Comparison of ENCODE assay signal across 8 cellular contexts in the genomic region with DNA sequence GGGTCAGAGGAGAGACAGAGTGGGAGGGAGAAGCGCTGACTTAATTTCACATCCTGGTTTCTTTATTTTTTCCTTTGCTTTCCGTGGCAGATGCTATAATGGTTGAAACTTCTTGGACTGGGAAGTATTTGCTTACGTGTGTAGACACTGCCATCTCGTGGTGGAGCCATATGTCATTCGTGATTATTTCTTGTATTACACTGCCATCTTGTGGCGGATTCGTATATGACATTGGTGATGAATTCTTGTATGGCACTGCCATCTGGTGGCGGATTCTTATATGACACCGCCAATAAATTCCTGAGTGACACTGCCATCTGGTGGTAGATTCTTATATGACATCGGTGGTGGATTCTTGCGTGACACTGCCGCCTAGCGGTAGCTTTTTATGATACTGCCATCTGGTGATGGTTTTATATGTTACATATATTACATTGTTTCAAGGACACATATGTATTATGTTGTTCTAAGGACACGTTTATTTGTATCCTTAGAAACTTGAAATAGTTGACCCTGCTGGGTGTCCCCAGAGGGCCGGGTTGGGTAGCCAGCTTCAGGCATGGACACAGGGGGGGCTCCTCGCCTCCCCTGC. TPM values are rescaled to one million over a fixed set of nuclear protein-coding genes. Genes with fewer than 3 reads are reported as not detected.
DNase-seq lines count a peak whose midpoint lies in the region; ATAC-seq and TF ChIP-seq lines count a peak whose summit lies in the region.

No MANE protein-coding gene starts in this region.

- ATAC-seq in CD8-positive, alpha-beta T cell: peak; percentile 72
- ATAC-seq in GM21423 (IDR thresholded peaks at IDR 0.05; ENCODE audit: unreplicated experiment): peak; percentile 48

- WGBS in thyroid gland, 2 donors: 14 to 17% methylated on average over 16 of the region's 16 CpGs

- no peaks in the 10 kb centered on the region for H3K27me3 Mint-ChIP-seq in CD8-positive, alpha-beta T cell (ENCODE audit: low read depth)
- H3K27me3 Mint-ChIP-seq in activated T-helper 2 cell treated with anti-CD3 and anti-CD28 coated beads, Interferon-gamma antibody, Interleukin-2, Interleukin-4, amounts not matched to agents 10 μg/mL and 5 μg/mL and 100 μg/mL, durations not matched to agents 14 hours and 24 hours and 36 hours (ENCODE audit: low read depth): no peaks in the 10 kb centered on the region

- no peaks in the 10 kb centered on the region for H3K4me1 ChIP-seq in CD8-positive, alpha-beta T cell (ENCODE audit: insufficient read depth, low read length)
- no peaks in the 10 kb centered on the region for H3K4me1 ChIP-seq in thyroid gland

- no peaks in the 10 kb centered on the region for H3K9me3 Mint-ChIP-seq in CD8-positive, alpha-beta T cell
- H3K9me3 Mint-ChIP-seq in activated T-helper 2 cell treated with anti-CD3 and anti-CD28 coated beads, Interferon-gamma antibody, Interleukin-2, Interleukin-4, amounts not matched to agents 10 μg/mL and 5 μg/mL and 100 μg/mL, durations not matched to agents 14 hours and 24 hours and 36 hours: no peaks in the 10 kb centered on the region

- intact Hi-C loops in CD8-positive, alpha-beta T cell (cut with DNase I, micrococcal nuclease): loop anchor here (1.0 to 10.0 kb wide), 10 partner anchors 21 to 1635 kb away; partner anchors contain the start of gene MSL3 (in 1 of the 2)
- intact Hi-C loops in activated T-helper 2 cell treated with anti-CD3 and anti-CD28 coated beads, Interferon-gamma antibody, Interleukin-2, Interleukin-4, amounts not matched to agents 10 μg/mL and 5 μg/mL and 100 μg/mL, durations not matched to agents 14 hours and 24 hours and 36 hours (cut with micrococcal nuclease): loop anchor here (1.0 to 5.0 kb wide), 5 partner anchors 21 to 245 kb away; no protein-coding TSS in a partner anchor
- intact Hi-C loops in thyroid gland (cut with DNase I): loop anchor here (5.0 kb wide), 1 partner anchor 122 kb away; no protein-coding TSS in a partner anchor

- peaks cover 25% of the 10 kb centered on the region for H3K4me1 Mint-ChIP-seq in CD8-positive, alpha-beta T cell (ENCODE audit: low read depth)
- H3K4me1 Mint-ChIP-seq in activated T-helper 2 cell treated with anti-CD3 and anti-CD28 coated beads, Interferon-gamma antibody, Interleukin-2, Interleukin-4, amounts not matched to agents 10 μg/mL and 5 μg/mL and 100 μg/mL, durations not matched to agents 14 hours and 24 hours and 36 hours (ENCODE audit: low read depth): peaks cover 13% of the 10 kb centered on the region

- peak; percentile 99 for TF ChIP-seq CTCF in CD8-positive, alpha-beta T cell (IDR thresholded peaks at IDR 0.05)
- peak; percentile 89 to 100 (median 100) for TF ChIP-seq CTCF in thyroid gland (IDR thresholded peaks at IDR 0.05)

- TF ChIP-seq POLR2A in thyroid gland (IDR thresholded peaks at IDR 0.05): no peak

- no peaks in the 10 kb centered on the region for H3K9me3 ChIP-seq in CD8-positive, alpha-beta T cell (ENCODE audit: low read length)
- no peaks in the 10 kb centered on the region for H3K9me3 ChIP-seq in thyroid gland

- peak overlapping the region; percentile 34 for H3K27ac Mint-ChIP-seq in CD8-positive, alpha-beta T cell
- H3K27ac Mint-ChIP-seq in activated T-helper 2 cell treated with anti-CD3 and anti-CD28 coated beads, Interferon-gamma antibody, Interleukin-2, Interleukin-4, amounts not matched to agents 10 μg/mL and 5 μg/mL and 100 μg/mL, durations not matched to agents 14 hours and 24 hours and 36 hours: peak overlapping the region; percentile 6

- CTCF ChIA-PET in CD8-positive, alpha-beta T cell (lab: Charles Lee): interaction anchor here (0.7 to 6.7 kb wide), 46 partner anchors 9 to 1373 kb away, joined by 3 to 89 read pairs (median 6); no protein-coding TSS in a partner anchor

- no peak overlapping the region for H3K27ac ChIP-seq in CD8-positive, alpha-beta T cell (ENCODE audit: low read depth, low read length)
- H3K27ac ChIP-seq in thyroid gland: no peak overlapping the region

- peaks cover 39% of the 10 kb centered on the region for H3K36me3 Mint-ChIP-seq in CD8-positive, alpha-beta T cell
- peaks cover 36% of the 10 kb centered on the region for H3K36me3 Mint-ChIP-seq in activated T-helper 2 cell treated with anti-CD3 and anti-CD28 coated beads, Interferon-gamma antibody, Interleukin-2, Interleukin-4, amounts not matched to agents 10 μg/mL and 5 μg/mL and 100 μg/mL, durations not matched to agents 14 hours and 24 hours and 36 hours (ENCODE audit: low read depth)

- POLR2A ChIA-PET in CD8-positive, alpha-beta T cell (lab: Charles Lee): interaction anchor here (1.6 kb wide), 1 partner anchor 9 kb away, joined by 5 read pairs; no protein-coding TSS in a partner anchor

- no peaks in the 10 kb centered on the region for H3K27me3 ChIP-seq in CD8-positive, alpha-beta T cell (ENCODE audit: insufficient read depth, low read length)
- no peaks in the 10 kb centered on the region for H3K27me3 ChIP-seq in thyroid gland

- DNase-seq in CD8-positive, alpha-beta T cell: peak; percentile 43 to 90 (median 66)
- DNase-seq in LHCN-M2 (ENCODE audit: low read depth): peak; percentile 65
- DNase-seq in RPMI7951 (ENCODE audit: low read depth): peak; percentile 70
- DNase-seq in activated T-helper 2 cell treated with anti-CD3 and anti-CD28 coated beads, Interferon-gamma antibody, Interleukin-2, Interleukin-4, amounts not matched to agents 10 μg/mL and 5 μg/mL and 100 μg/mL, durations not matched to agents 14 hours and 24 hours and 36 hours (ENCODE audit: low spot score): peak; percentile 48
- peak; percentile 86 for DNase-seq in fibroblast of the conjunctiva (ENCODE audit: low read depth)
- DNase-seq in nucleus accumbens (lab: John Stamatoyannopoulos, UW): peak in 51 of 56 donors; percentile 8 to 88 (median 55)
- peak; percentile 58 to 60 for DNase-seq in thyroid gland

- H3K4me3 Mint-ChIP-seq in CD8-positive, alpha-beta T cell: no peak overlapping the region
- no peak overlapping the region for H3K4me3 Mint-ChIP-seq in activated T-helper 2 cell treated with anti-CD3 and anti-CD28 coated beads, Interferon-gamma antibody, Interleukin-2, Interleukin-4, amounts not matched to agents 10 μg/mL and 5 μg/mL and 100 μg/mL, durations not matched to agents 14 hours and 24 hours and 36 hours (ENCODE audit: low read depth)

- H3K36me3 ChIP-seq in CD8-positive, alpha-beta T cell (ENCODE audit: insufficient read depth, low read length): no peaks in the 10 kb centered on the region
- H3K36me3 ChIP-seq in thyroid gland: no peaks in the 10 kb centered on the region

- H3K4me3 ChIP-seq in CD8-positive, alpha-beta T cell (ENCODE audit: low read depth, low read length): no peak overlapping the region
- H3K4me3 ChIP-seq in thyroid gland (replicated peaks in 1 of 3): no peak overlapping the region

RNA-seq across cellular contexts. Expression of gene CLCN4, which starts 37.3 kb away (rescaled TPM):
- total RNA-seq in CD8-positive, alpha-beta T cell: under 1 TPM in 1 of 2 experiments, not detected in 1; 0.08 TPM
- 2.4 and 3.6 TPM in 2 replicates for total RNA-seq in LHCN-M2 (2014; rRNA removed)
- 1.5 TPM for polyA plus RNA-seq in LHCN-M2 (2012)
- total RNA-seq in RPMI7951 (2014; rRNA removed; shearing (Covaris generic)): 0.78 and 1.2 TPM in 2 replicates
- 0.14 and 0.16 TPM in 2 replicates for total RNA-seq in activated T-helper 2 cell treated with anti-CD3 and anti-CD28 coated beads, Interferon-gamma antibody, Interleukin-2, Interleukin-4, amounts not matched to agents 10 μg/mL and 5 μg/mL and 100 μg/mL, durations not matched to agents 14 hours and 24 hours and 36 hours
- total RNA-seq in thyroid gland: 10 to 100 TPM in 3 of 4 donors, 1 to 10 TPM in 1; 7.1 to 19.1 (median 15.9) TPM
